7 cellular contexts compared by ENCODE assay signal in the genomic region with DNA sequence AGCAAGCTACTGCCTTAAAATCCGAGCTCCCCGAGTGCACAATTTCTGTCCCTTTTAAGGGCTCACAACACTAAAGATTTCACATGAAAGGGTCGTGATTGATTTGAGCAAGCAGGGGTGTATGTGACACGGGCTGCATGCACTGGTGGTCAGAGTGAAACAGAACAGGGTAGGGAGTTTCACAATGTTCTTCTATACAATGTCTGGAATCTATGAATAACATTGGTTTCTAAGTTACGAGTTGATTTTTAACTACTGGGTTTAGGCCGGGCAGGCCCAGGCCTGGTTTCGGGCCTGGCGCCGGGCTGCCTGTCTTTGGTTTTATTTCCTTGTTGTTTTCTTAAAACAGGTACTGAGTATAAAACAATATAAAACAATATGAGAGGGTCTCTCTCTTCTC.
DNase-seq lines count a peak whose midpoint lies in the region; ATAC-seq, FAIRE-seq and TF ChIP-seq lines count a peak whose summit lies in the region.
"Not testable (repeated sequence)": the region's sequence is repeated elsewhere in the genome, so short reads cannot be mapped to it uniquely, and the experiment has no call there.

No MANE protein-coding gene starts in this region.

- not testable (repeated sequence) for H2BK15ac ChIP-seq in H9 (ENCODE audit: low read depth, low read length)

- not testable (repeated sequence) for H3K14ac ChIP-seq in H9 (ENCODE audit: insufficient read depth, low read length); trophoblast cell (ENCODE audit: low read length)

- ATAC-seq in HepG2; stimulated activated memory B cell treated with anti-CD40 and anti-IgM and Interleukin-4, amounts not matched to agents 10 μg/mL and 1 μg/mL and 100 μg/mL, for 72 hours: not testable (repeated sequence)

- not testable (repeated sequence) for TF ChIP-seq CTCF in H9 (conservative IDR thresholded peaks at IDR 0.05); PC-9 (conservative IDR thresholded peaks at IDR 0.05); mammary epithelial cell (conservative IDR thresholded peaks at IDR 0.05 in 1 of 2, IDR thresholded peaks at IDR 0.05 in 1 of 2; ENCODE audit: extremely low read depth in 1 of 2, insufficient read depth in 1 of 2, low read depth in 1 of 2, low read length in 2 of 2); HepG2 (CRISPR knock-in tag; IDR thresholded peaks at IDR 0.05)

- not testable (repeated sequence) for H3K9me3 Mint-ChIP-seq in H9; stimulated activated memory B cell treated with anti-CD40 and anti-IgM and Interleukin-4, amounts not matched to agents 10 μg/mL and 1 μg/mL and 100 μg/mL, for 72 hours

- H3F3A ChIP-seq in PC-9 (ENCODE audit: insufficient read depth, low read depth) = not testable (repeated sequence)

- H4K8ac ChIP-seq in H9 (replicated peaks; ENCODE audit: insufficient read length, low read depth, low read length) = not testable (repeated sequence)
- H4K8ac ChIP-seq in trophoblast cell (ENCODE audit: low read depth, low read length) = peak overlapping the region; percentile 7

- dilution Hi-C loops in mammary epithelial cell (cut with HindIII; ENCODE audit: low sequenced_read_pairs) = not testable (repeated sequence)

- not testable (repeated sequence) for H3K56ac ChIP-seq in H9 (ENCODE audit: insufficient read length, low read depth, low read length)

- WGBS in H9 (ENCODE audit: extremely low coverage, insufficient read length, low lambda C conversion rate) = no CpG with 5 or more reads among the region's 9 CpGs
- WGBS in mammary epithelial cell (ENCODE audit: low coverage, missing lambda C conversion rate) = 30% methylated on average over 9 of the region's 9 CpGs
- WGBS in HepG2 (ENCODE audit: low lambda C conversion rate) = 34% methylated on average over 8 of the region's 9 CpGs
- WGBS in trophoblast cell (ENCODE audit: extremely low coverage, insufficient coverage, insufficient read length) = no CpG with 5 or more reads among the region's 9 CpGs

- not testable (repeated sequence) for H3K18ac ChIP-seq in H9 (ENCODE audit: insufficient read length, low read depth, low read length); trophoblast cell (ENCODE audit: low read length)

- not testable (repeated sequence) for H2AK5ac ChIP-seq in H9 (ENCODE audit: insufficient read length, low read length); trophoblast cell (ENCODE audit: low read length)

- not testable (repeated sequence) for TF ChIP-seq POLR2A in HepG2 (IDR thresholded peaks at IDR 0.05; ENCODE audit: insufficient read depth in 1 of 2, low read depth in 2 of 2, low read length in 2 of 2)

- H3K4me1 ChIP-seq in H9 (ENCODE audit: insufficient read depth, low read length); PC-9 (replicated peaks; ENCODE audit: insufficient read depth); mammary epithelial cell (ENCODE audit: insufficient read depth, low read length); HepG2 (ENCODE audit: insufficient read depth, low read length); trophoblast cell (ENCODE audit: control insufficient read depth in 1 of 2, insufficient read depth in 2 of 2, low read length in 2 of 2): not testable (repeated sequence)

- POLR2A ChIA-PET in PC-9 (lab: Charles Lee; ENCODE audit: unreplicated experiment); HepG2 (lab: Yijun Ruan, JAX): not testable (repeated sequence)

- H3K79me1 ChIP-seq in H9 (ENCODE audit: insufficient read depth, low read depth, low read length, poor library complexity, severe bottlenecking); trophoblast cell (ENCODE audit: low read length): not testable (repeated sequence)

- not testable (repeated sequence) for H2BK5ac ChIP-seq in H9 (ENCODE audit: insufficient read length, low read length); trophoblast cell (ENCODE audit: low read depth, low read length, poor library complexity)

- H4K91ac ChIP-seq in H9 (ENCODE audit: insufficient read length, low read depth, low read length); trophoblast cell (ENCODE audit: low read depth, low read length): not testable (repeated sequence)

- H2BK120ac ChIP-seq in H9 (ENCODE audit: low read depth, low read length, poor library complexity, severe bottlenecking); trophoblast cell (ENCODE audit: insufficient read depth, low read length, poor library complexity): not testable (repeated sequence)

- H3K27ac Mint-ChIP-seq in H9 = peak overlapping the region in 2 of 3 experiments; percentile 36 to 59; a peak in 3 of 7 replicates
- H3K27ac Mint-ChIP-seq in stimulated activated memory B cell treated with anti-CD40 and anti-IgM and Interleukin-4, amounts not matched to agents 10 μg/mL and 1 μg/mL and 100 μg/mL, for 72 hours = peak overlapping the region; percentile 35

- CTCF ChIA-PET in PC-9 (lab: Charles Lee); mammary epithelial cell (lab: Charles Lee; ENCODE audit: low non-redundant PET); HepG2 (lab: Yijun Ruan, JAX; ENCODE audit: low intra/inter-chr PET ratio, low total read pairs): not testable (repeated sequence)

- H3K27ac ChIP-seq in H9 (ENCODE audit: insufficient read length, low read depth, low read length); PC-9; mammary epithelial cell (ENCODE audit: insufficient read depth, low read depth, low read length); HepG2 (ENCODE audit: extremely low read length, insufficient read depth, low read length); trophoblast cell (ENCODE audit: low read depth, low read length): not testable (repeated sequence)
- H3K27ac ChIP-seq in epithelial cell of prostate = peak overlapping the region; percentile 77

- TF ChIP-seq EP300 in HepG2 (IDR thresholded peaks at IDR 0.05; ENCODE audit: low read depth in 2 of 2, low read length in 2 of 2); HepG2 (CRISPR knock-in tag; IDR thresholded peaks at IDR 0.05; ENCODE audit: borderline replicate concordance): not testable (repeated sequence)

- intact Hi-C loops in PC-9 (cut with micrococcal nuclease; ENCODE audit: unreplicated experiment); mammary epithelial cell (cut with micrococcal nuclease); HepG2 (cut with micrococcal nuclease; ENCODE audit: unreplicated experiment): not testable (repeated sequence)

- H3T11ph ChIP-seq in H9 (ENCODE audit: low read length) = not testable (repeated sequence)

- not testable (repeated sequence) for FAIRE-seq in HepG2 (lab: Jason Lieb, UNC)

- H3K36me3 ChIP-seq in PC-9 (ENCODE audit: low read depth); mammary epithelial cell (ENCODE audit: insufficient read depth, low read length); HepG2 (replicated peaks in 1 of 2; ENCODE audit: control insufficient read depth in 1 of 2, insufficient read depth in 2 of 2, low read length in 2 of 2); trophoblast cell (ENCODE audit: control insufficient read depth in 1 of 2, insufficient read depth in 2 of 2, low read length in 2 of 2): not testable (repeated sequence)

- not testable (repeated sequence) for H3K4me2 ChIP-seq in H9 (ENCODE audit: insufficient read depth, insufficient read length, low read length); PC-9; mammary epithelial cell (ENCODE audit: insufficient read depth, low read depth, low read length); HepG2 (ENCODE audit: low read depth, low read length); trophoblast cell (ENCODE audit: low read length)

- H2AFZ ChIP-seq in H9 (ENCODE audit: low read length); HepG2 (ENCODE audit: low read length); trophoblast cell (ENCODE audit: insufficient read depth, low read length, poor library complexity): not testable (repeated sequence)
- H2AFZ ChIP-seq in PC-9 (peak overlapping the region; percentile 24; the same call in 1 of the 2 replicates), mammary epithelial cell (ENCODE audit: low read depth, low read length) (peak overlapping the region; percentile 80)

- H3K23me2 ChIP-seq in H9 (ENCODE audit: insufficient read length, low read depth, low read length, poor library complexity, severe bottlenecking) = not testable (repeated sequence)

- H3K9me3 ChIP-seq in H9 (ENCODE audit: control insufficient read depth, low read depth, low read length); PC-9 (ENCODE audit: insufficient read depth, low read depth); mammary epithelial cell (replicated peaks; ENCODE audit: insufficient read depth, low read length); HepG2 (ENCODE audit: low read length); trophoblast cell (ENCODE audit: insufficient read depth, low read depth, low read length): not testable (repeated sequence)

- not testable (repeated sequence) for DNase-seq in H9; PC-9; mammary epithelial cell; epithelial cell of prostate (ENCODE audit: low read depth, low spot score); HepG2 (ENCODE audit: low spot score)
- DNase-seq in trophoblast cell = peak in 1 of 2 donors; percentile 16

- in situ Hi-C loops in mammary epithelial cell (cut with MboI; ENCODE audit: low sequenced_read_pairs in 2 of 2); HepG2 (cut with HindIII; ENCODE audit: extremely low pct_ligation_motif_present, low pct_unique_long_range_greater_than_20kb): not testable (repeated sequence)

- TF ChIP-seq RAD21 in HepG2 (CRISPR knock-in tag; IDR thresholded peaks at IDR 0.05) = not testable (repeated sequence)

- peak overlapping the region; percentile 54 for H4K12ac ChIP-seq in trophoblast cell (ENCODE audit: low read depth, low read length)

- not testable (repeated sequence) for H3K4me3 Mint-ChIP-seq in H9; stimulated activated memory B cell treated with anti-CD40 and anti-IgM and Interleukin-4, amounts not matched to agents 10 μg/mL and 1 μg/mL and 100 μg/mL, for 72 hours

- H4K5ac ChIP-seq in H9 (ENCODE audit: insufficient read length, low read depth, low read length) = not testable (repeated sequence)

- not testable (repeated sequence) for H3K27me3 ChIP-seq in H9 (ENCODE audit: insufficient read depth, low read length); PC-9 (ENCODE audit: insufficient read depth, low read depth); mammary epithelial cell (ENCODE audit: insufficient read depth, low read length); HepG2 (ENCODE audit: control insufficient read depth in 1 of 2, insufficient read depth in 2 of 2, low read length in 2 of 2); trophoblast cell (ENCODE audit: insufficient read depth, low read length)

- not testable (repeated sequence) for H3K4me3 ChIP-seq in PC-9; mammary epithelial cell (replicated peaks in 1 of 3; ENCODE audit: insufficient read depth in 1 of 3, low read depth in 2 of 3, low read length in 3 of 3); HepG2 (replicated peaks in 1 of 3; ENCODE audit: insufficient read depth in 1 of 3, low read depth in 2 of 3, low read length in 3 of 3); trophoblast cell (ENCODE audit: low read depth, low read length)

- not testable (repeated sequence) for H3K9me2 ChIP-seq in PC-9 (ENCODE audit: insufficient read depth)

- not testable (repeated sequence) for H3K9ac ChIP-seq in H9 (ENCODE audit: extremely low read depth, insufficient read length, low read length); mammary epithelial cell (ENCODE audit: insufficient read depth, low read length); trophoblast cell (ENCODE audit: low read length)
- H3K9ac ChIP-seq in HepG2 (ENCODE audit: insufficient read depth, low read depth, low read length) = 0 out of 2 replicates have a peak overlapping the region, but pooled peaks have one; percentile 2

- not testable (repeated sequence) for H3K79me2 ChIP-seq in H9 (ENCODE audit: insufficient read depth, low read length); PC-9 (ENCODE audit: low read depth); mammary epithelial cell (ENCODE audit: insufficient read depth, low read length); HepG2 (ENCODE audit: insufficient read depth, low read length); trophoblast cell (ENCODE audit: control insufficient read depth, insufficient read depth, low read length, poor library complexity)

- not testable (repeated sequence) for H3K36me3 Mint-ChIP-seq in H9 (ENCODE audit: insufficient read depth in 1 of 3, low read depth in 3 of 3); stimulated activated memory B cell treated with anti-CD40 and anti-IgM and Interleukin-4, amounts not matched to agents 10 μg/mL and 1 μg/mL and 100 μg/mL, for 72 hours

- not testable (repeated sequence) for H3K27me3 Mint-ChIP-seq in H9 (ENCODE audit: low read depth); stimulated activated memory B cell treated with anti-CD40 and anti-IgM and Interleukin-4, amounts not matched to agents 10 μg/mL and 1 μg/mL and 100 μg/mL, for 72 hours

- not testable (repeated sequence) for H3K23ac ChIP-seq in H9 (ENCODE audit: insufficient read length, low read depth, low read length); trophoblast cell (ENCODE audit: low read length)

- peaks cover 11 to 20% of the 10 kb centered on the region in 2 experiments for H3K4me1 Mint-ChIP-seq in H9
- not testable (repeated sequence) for H3K4me1 Mint-ChIP-seq in stimulated activated memory B cell treated with anti-CD40 and anti-IgM and Interleukin-4, amounts not matched to agents 10 μg/mL and 1 μg/mL and 100 μg/mL, for 72 hours

- not testable (repeated sequence) for H2BK20ac ChIP-seq in H9 (ENCODE audit: low read depth, low read length, poor library complexity, severe bottlenecking)

- not testable (repeated sequence) for H3K4ac ChIP-seq in H9 (ENCODE audit: low read depth, low read length); trophoblast cell (ENCODE audit: low read depth, low read length)

- H2BK12ac ChIP-seq in H9 (ENCODE audit: insufficient read length, low read depth, low read length); trophoblast cell (ENCODE audit: low read length): not testable (repeated sequence)

- H4K20me1 ChIP-seq in H9 (ENCODE audit: control insufficient read depth, insufficient read depth, insufficient read length); PC-9 (ENCODE audit: insufficient read depth); mammary epithelial cell (ENCODE audit: insufficient read depth, low read length); HepG2 (ENCODE audit: insufficient read depth, low read length): not testable (repeated sequence)

- BruUV-seq in PC-9 (replicated peaks; lab: Mats Ljungman, UMichigan); mammary epithelial cell (replicated peaks; lab: Mats Ljungman, UMichigan); HepG2 (replicated peaks; lab: Mats Ljungman, UMichigan): not testable (repeated sequence)
